ENCODE assay signal across 1 cellular context in genomic region chr11:68372114-68372513, GRCh38.
TF ChIP-seq lines count a peak whose summit lies in the region.

No MANE protein-coding gene starts in this region.

TF ChIP-seq in GM12878, 131 proteins besides CTCF, POLR2A, EP300 and RAD21 (continued from another document):
- TF ChIP-seq RBBP5 (conservative IDR thresholded peaks at IDR 0.05) (no peak), SPI1 (IDR thresholded peaks at IDR 0.05; ENCODE audit: borderline replicate concordance, insufficient read depth, low read depth, low read length) (no peak), SREBF2 (IDR thresholded peaks at IDR 0.05; ENCODE audit: low read length) (no peak), CBX3 (IDR thresholded peaks at IDR 0.05; ENCODE audit: borderline replicate concordance, low read depth) (no peak), YY1 (IDR thresholded peaks at IDR 0.05; ENCODE audit: low read depth, low read length) (no peak), RAD51 (IDR thresholded peaks at IDR 0.05) (no peak), TCF3 (IDR thresholded peaks at IDR 0.05; ENCODE audit: borderline replicate concordance, insufficient read depth, low read depth, low read length) (no peak), ZSCAN29 (IDR thresholded peaks at IDR 0.05) (no peak), JUNB (IDR thresholded peaks at IDR 0.05) (no peak), ZNF24 (IDR thresholded peaks at IDR 0.05) (no peak)
- TF ChIP-seq, protein P1, sequence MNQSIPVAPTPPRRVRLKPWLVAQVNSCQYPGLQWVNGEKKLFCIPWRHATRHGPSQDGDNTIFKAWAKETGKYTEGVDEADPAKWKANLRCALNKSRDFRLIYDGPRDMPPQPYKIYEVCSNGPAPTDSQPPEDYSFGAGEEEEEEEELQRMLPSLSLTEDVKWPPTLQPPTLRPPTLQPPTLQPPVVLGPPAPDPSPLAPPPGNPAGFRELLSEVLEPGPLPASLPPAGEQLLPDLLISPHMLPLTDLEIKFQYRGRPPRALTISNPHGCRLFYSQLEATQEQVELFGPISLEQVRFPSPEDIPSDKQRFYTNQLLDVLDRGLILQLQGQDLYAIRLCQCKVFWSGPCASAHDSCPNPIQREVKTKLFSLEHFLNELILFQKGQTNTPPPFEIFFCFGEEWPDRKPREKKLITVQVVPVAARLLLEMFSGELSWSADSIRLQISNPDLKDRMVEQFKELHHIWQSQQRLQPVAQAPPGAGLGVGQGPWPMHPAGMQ (IDR thresholded peaks at IDR 0.05; ENCODE audit: borderline replicate concordance), result no peak
